Comparison of ENCODE assay signal across 15 cellular contexts in genomic region chr5:96655506-96655905, GRCh38. TPM values are rescaled to one million over a fixed set of nuclear protein-coding genes. Genes with fewer than 3 reads are reported as not detected.
DNase-seq lines count a peak whose midpoint lies in the region; ATAC-seq, FAIRE-seq and TF ChIP-seq lines count a peak whose summit lies in the region.
"Had no signal": no experiment of that assay in that cellular context is flagged by ENCODE, and none has a peak within 500 bp of the region (broad histone marks: within the 10 kb centered on the region; RNA-seq: fewer than 3 reads in every experiment).

No MANE protein-coding gene starts in this region.

- no peaks in the 10 kb centered on the region; the same call in 1 of the 2 replicates for H3K79me2 ChIP-seq in PC-9 (ENCODE audit: low read depth)

- H3K9me2 ChIP-seq in PC-9 (ENCODE audit: insufficient read depth) = no peaks in the 10 kb centered on the region

- H3K9me3 ChIP-seq in PC-9 (ENCODE audit: insufficient read depth, low read depth) (no peaks in the 10 kb centered on the region), sigmoid colon (no peaks in the 10 kb centered on the region)
- H3K9me3 ChIP-seq: ascending aorta had no signal

- no peaks in the 10 kb centered on the region for H3K36me3 ChIP-seq in PC-9 (ENCODE audit: low read depth)
- H3K36me3 ChIP-seq in sigmoid colon = no peaks in the 10 kb centered on the region
- H3K36me3 ChIP-seq: ascending aorta had no signal

- H3K4me3 Mint-ChIP-seq in Calu3 (ENCODE audit: low read depth, unreplicated experiment) = peak overlapping the region; percentile 1
- H3K4me3 Mint-ChIP-seq in dendritic cell treated with granulocyte-macrophage colony-stimulating factor and Interleukin-4, amounts not matched to agents 40 ng/mL and 50 ng/mL, for 4 days = no peak overlapping the region
- H3K4me3 Mint-ChIP-seq in natural killer cell treated with Interleukin-12 subunit alpha and Interleukin-12 subunit beta and Interleukin-15 and Interleukin-18, amount 100 ng/mL, for 72 hours = peak overlapping the region; percentile 7

- CTCF ChIA-PET in Calu3 (lab: Charles Lee) (interaction anchor here (1.2 to 1.5 kb wide), 2 partner anchors 26 to 29 kb away, joined by 3 read pairs; no protein-coding TSS in a partner anchor), PC-9 (lab: Charles Lee) (no interaction called here)

- peaks cover 11% of the 10 kb centered on the region for H3K36me3 Mint-ChIP-seq in Calu3 (ENCODE audit: insufficient read depth, unreplicated experiment)
- H3K36me3 Mint-ChIP-seq in dendritic cell treated with granulocyte-macrophage colony-stimulating factor and Interleukin-4, amounts not matched to agents 40 ng/mL and 50 ng/mL, for 4 days (ENCODE audit: low read depth) = no peaks in the 10 kb centered on the region
- no peaks in the 10 kb centered on the region for H3K36me3 Mint-ChIP-seq in natural killer cell treated with Interleukin-12 subunit alpha and Interleukin-12 subunit beta and Interleukin-15 and Interleukin-18, amount 100 ng/mL, for 72 hours

- H3K27me3 ChIP-seq in PC-9 (ENCODE audit: insufficient read depth, low read depth) (no peaks in the 10 kb centered on the region), sigmoid colon (no peaks in the 10 kb centered on the region)
- H3K27me3 ChIP-seq: ascending aorta had no signal

- TF ChIP-seq CTCF in Calu3 (IDR thresholded peaks at IDR 0.05; ENCODE audit: unreplicated experiment) = no peak
- TF ChIP-seq CTCF in PC-9 (conservative IDR thresholded peaks at IDR 0.05) = no peak
- TF ChIP-seq CTCF in sigmoid colon (IDR thresholded peaks at IDR 0.05) = no peak

- no peaks in the 10 kb centered on the region for H3K27me3 Mint-ChIP-seq in Calu3 (ENCODE audit: unreplicated experiment)
- no peaks in the 10 kb centered on the region for H3K27me3 Mint-ChIP-seq in dendritic cell treated with granulocyte-macrophage colony-stimulating factor and Interleukin-4, amounts not matched to agents 40 ng/mL and 50 ng/mL, for 4 days
- peaks cover 22 to 31% of the 10 kb centered on the region in 2 donors for H3K27me3 Mint-ChIP-seq in natural killer cell treated with Interleukin-12 subunit alpha and Interleukin-12 subunit beta and Interleukin-15 and Interleukin-18, amount 100 ng/mL, for 72 hours

- H3F3A ChIP-seq in PC-9 (ENCODE audit: insufficient read depth, low read depth) = peaks cover 60% of the 10 kb centered on the region

- DNase-seq in Calu3 (no peak), PC-9 (no peak), H4 (ENCODE audit: low spot score) (no peak), sigmoid colon (no peak), H54 (ENCODE audit: insufficient read length, low spot score) (no peak)
- DNase-seq in natural killer cell treated with Interleukin-12 subunit alpha and Interleukin-12 subunit beta and Interleukin-15 and Interleukin-18, amount 100 ng/mL, for 72 hours (ENCODE audit: low spot score) = no peak
- DNase-seq: cortex of kidney; hypothalamus; left cardiac atrium; NCI-H526 treated with DMSO at 0.1 percent for 48 hours; stimulated activated CD4-positive, alpha-beta T cell treated with anti-CD3 and anti-CD28 coated beads, Interleukin-4, amount 100 ng/mL, for 4 hours had no signal

- H3K4me1 Mint-ChIP-seq in Calu3 (ENCODE audit: low read depth, unreplicated experiment) = peaks cover 97% of the 10 kb centered on the region
- peaks cover 67% of the 10 kb centered on the region for H3K4me1 Mint-ChIP-seq in dendritic cell treated with granulocyte-macrophage colony-stimulating factor and Interleukin-4, amounts not matched to agents 40 ng/mL and 50 ng/mL, for 4 days (ENCODE audit: low read depth)
- peaks cover 41 to 52% of the 10 kb centered on the region in 2 donors for H3K4me1 Mint-ChIP-seq in natural killer cell treated with Interleukin-12 subunit alpha and Interleukin-12 subunit beta and Interleukin-15 and Interleukin-18, amount 100 ng/mL, for 72 hours (ENCODE audit: low read depth in 2 of 2)

- peak overlapping the region; percentile 94 for H3K27ac ChIP-seq in PC-9
- no peak overlapping the region for H3K27ac ChIP-seq in sigmoid colon
- H3K27ac ChIP-seq: ascending aorta had no signal

- BruUV-seq in Calu3 (replicated peaks; lab: Mats Ljungman, UMichigan) (no TSS peak), PC-9 (replicated peaks; lab: Mats Ljungman, UMichigan) (no TSS peak)

- POLR2A ChIA-PET in PC-9 (lab: Charles Lee; ENCODE audit: unreplicated experiment) = no interaction called here

- intact Hi-C loops in Calu3 (cut with micrococcal nuclease; ENCODE audit: unreplicated experiment) (no loop called here), PC-9 (cut with micrococcal nuclease; ENCODE audit: unreplicated experiment) (no loop called here), sigmoid colon (cut with DNase I) (no loop called here)
- intact Hi-C loops in dendritic cell treated with granulocyte-macrophage colony-stimulating factor and Interleukin-4, amounts not matched to agents 40 ng/mL and 50 ng/mL, for 4 days (cut with micrococcal nuclease) = no loop called here

- H3K4me2 ChIP-seq in PC-9 = peak overlapping the region; percentile 63

- no peak for TF ChIP-seq EP300 in sigmoid colon (IDR thresholded peaks at IDR 0.05)

- H2AFZ ChIP-seq in PC-9 = no peak overlapping the region

- TF ChIP-seq POLR2A in sigmoid colon (IDR thresholded peaks at IDR 0.05) = no peak
- no peak for TF ChIP-seq POLR2A in H54 (IDR thresholded peaks at IDR 0.05; ENCODE audit: low read depth, low read length)

- WGBS in sigmoid colon, 2 donors = 62 to 75% methylated on average over 1 of the region's 1 CpG

- H3K27ac Mint-ChIP-seq in Calu3 (ENCODE audit: unreplicated experiment) = peak overlapping the region; percentile 98
- peak overlapping the region; percentile 89 for H3K27ac Mint-ChIP-seq in dendritic cell treated with granulocyte-macrophage colony-stimulating factor and Interleukin-4, amounts not matched to agents 40 ng/mL and 50 ng/mL, for 4 days
- peak overlapping the region in 1 of 2 donors; percentile 1 for H3K27ac Mint-ChIP-seq in natural killer cell treated with Interleukin-12 subunit alpha and Interleukin-12 subunit beta and Interleukin-15 and Interleukin-18, amount 100 ng/mL, for 72 hours

- H3K4me3 ChIP-seq in PC-9 (no peak overlapping the region), sigmoid colon (no peak overlapping the region)
- H3K4me3 ChIP-seq: ascending aorta had no signal

- ATAC-seq in natural killer cell treated with Interleukin-12 subunit alpha and Interleukin-12 subunit beta and Interleukin-15 and Interleukin-18, amount 100 ng/mL, for 72 hours = no peak
- ATAC-seq in HG03378 (IDR thresholded peaks at IDR 0.05; ENCODE audit: unreplicated experiment) = no peak

- H3K9me3 Mint-ChIP-seq in Calu3 (ENCODE audit: low read depth, unreplicated experiment) = no peaks in the 10 kb centered on the region
- H3K9me3 Mint-ChIP-seq in dendritic cell treated with granulocyte-macrophage colony-stimulating factor and Interleukin-4, amounts not matched to agents 40 ng/mL and 50 ng/mL, for 4 days = no peaks in the 10 kb centered on the region
- no peaks in the 10 kb centered on the region for H3K9me3 Mint-ChIP-seq in natural killer cell treated with Interleukin-12 subunit alpha and Interleukin-12 subunit beta and Interleukin-15 and Interleukin-18, amount 100 ng/mL, for 72 hours

- H3K4me1 ChIP-seq in PC-9 (replicated peaks; ENCODE audit: insufficient read depth) = peaks cover 93% of the 10 kb centered on the region
- H3K4me1 ChIP-seq in sigmoid colon = peaks cover 0 to 7% (median 2%) of the 10 kb centered on the region in 4 donors
- H3K4me1 ChIP-seq: ascending aorta had no signal

- no peak for FAIRE-seq in H54 (lab: Jason Lieb, UNC)
- FAIRE-seq: RCC 7860 had no signal

- no peaks in the 10 kb centered on the region for H4K20me1 ChIP-seq in PC-9 (ENCODE audit: insufficient read depth)

RNA-seq across cellular contexts. Expression of gene CAST, which starts 6.7 kb away (rescaled TPM):
- total RNA-seq in Calu3 (2022) (342 and 395 TPM in 2 replicates), PC-9 (2021) (234 and 289 TPM in 2 replicates), sigmoid colon (100 to 1,000 TPM; 225 to 348 (median 247) TPM)
- 100 to 1,000 TPM in 1 of 2 donors, 10 to 100 TPM in 1; 86.3 to 101 TPM for total RNA-seq in natural killer cell treated with Interleukin-12 subunit alpha and Interleukin-12 subunit beta and Interleukin-15 and Interleukin-18, amount 100 ng/mL, for 72 hours
- total RNA-seq in H4 (2014; rRNA removed; shearing (Covaris generic)) = 115 and 126 TPM in 2 replicates
- polyA plus RNA-seq in sigmoid colon = 100 to 1,000 TPM; 138 to 151 (median 147) TPM
